Comparison of ENCODE assay signal across 20 cellular contexts in genomic region chr14:103312006-103312635, GRCh38.
"Had no signal": no experiment of that assay in that cellular context is flagged by ENCODE, and none has a peak within 500 bp of the region (broad histone marks: within the 10 kb centered on the region; RNA-seq: fewer than 3 reads in every experiment).

No MANE protein-coding gene starts in this region.

- H3K4me2 ChIP-seq: smooth muscle cell had no signal

- H3K9me3 Mint-ChIP-seq: activated naive CD8-positive, alpha-beta T cell treated with anti-CD3 and anti-CD28 coated beads for 36 hours; naive thymus-derived CD8-positive, alpha-beta T cell; T-cell; T-helper 2 cell treated with Interferon-gamma antibody and Interleukin-4, amounts not matched to agents 5 μg/mL and 100 μg/mL, for 36 hours; type B pancreatic cell had no signal

- H3K4me3 ChIP-seq: breast epithelium, heart right ventricle, lung, sigmoid colon, smooth muscle cell, thoracic aorta had no signal

- H3K4me3 Mint-ChIP-seq: activated naive CD8-positive, alpha-beta T cell treated with anti-CD3 and anti-CD28 coated beads for 36 hours; naive thymus-derived CD8-positive, alpha-beta T cell; T-cell; T-helper 2 cell treated with Interferon-gamma antibody and Interleukin-4, amounts not matched to agents 5 μg/mL and 100 μg/mL, for 36 hours; type B pancreatic cell had no signal

- H3K36me3 ChIP-seq: breast epithelium, heart right ventricle, sigmoid colon, thoracic aorta had no signal

- H3K27me3 ChIP-seq: breast epithelium, heart right ventricle had no signal

- H3K4me1 Mint-ChIP-seq: activated naive CD8-positive, alpha-beta T cell treated with anti-CD3 and anti-CD28 coated beads for 36 hours; T-cell had no signal

- DNase-seq: activated CD4-positive, alpha-beta T cell treated with anti-CD3 and anti-CD28 coated beads for 1 hour; activated naive CD4-positive, alpha-beta T cell; activated naive CD8-positive, alpha-beta T cell treated with anti-CD3 and anti-CD28 coated beads for 36 hours; activated T-cell treated with anti-CD3 and anti-CD28 coated beads, Interleukin-2, amount 50 U/mL, for 1 hour; heart right ventricle; naive thymus-derived CD8-positive, alpha-beta T cell; sigmoid colon; stimulated activated CD4-positive, alpha-beta T cell treated with anti-CD3 and anti-CD28 coated beads, Interleukin-4, amount 100 ng/mL, for 1 hour; stimulated activated naive CD4-positive, alpha-beta T cell; T-cell had no signal

- H3K27ac ChIP-seq: breast epithelium, heart right ventricle, parathyroid adenoma, sigmoid colon, thoracic aorta had no signal

- H3K4me1 ChIP-seq: breast epithelium, sigmoid colon had no signal

- ATAC-seq: heart right ventricle; naive thymus-derived CD8-positive, alpha-beta T cell; SK-N-SH treated with all-trans-retinoic acid at 6 μM for 48 hours; T-cell had no signal

- H3K79me2 ChIP-seq: parathyroid adenoma had no signal

- H2AFZ ChIP-seq: parathyroid adenoma had no signal

- H3K27me3 Mint-ChIP-seq: type B pancreatic cell had no signal

- H3K36me3 Mint-ChIP-seq: activated naive CD8-positive, alpha-beta T cell treated with anti-CD3 and anti-CD28 coated beads for 36 hours; naive thymus-derived CD8-positive, alpha-beta T cell; T-cell; type B pancreatic cell had no signal

- H3K27ac Mint-ChIP-seq: activated naive CD8-positive, alpha-beta T cell treated with anti-CD3 and anti-CD28 coated beads for 36 hours; naive thymus-derived CD8-positive, alpha-beta T cell; T-cell; T-helper 2 cell treated with Interferon-gamma antibody and Interleukin-4, amounts not matched to agents 5 μg/mL and 100 μg/mL, for 36 hours; type B pancreatic cell had no signal

- H3K9ac ChIP-seq: parathyroid adenoma had no signal

- FAIRE-seq: endometrium, keratinocyte had no signal

- H3K9me3 ChIP-seq: breast epithelium, sigmoid colon, thoracic aorta had no signal
